In genomic region chr22:43128116-43128515, GRCh38 we compare ENCODE assay signal across 16 cellular contexts. TPM values are rescaled to one million over a fixed set of nuclear protein-coding genes. Genes with fewer than 3 reads are reported as not detected.
A peak's percentile ranks its signal among the peaks of the same experiment; 100 is the strongest.
DNase-seq lines count a peak whose midpoint lies in the region; ATAC-seq, FAIRE-seq and TF ChIP-seq lines count a peak whose summit lies in the region.
"Had no signal": no experiment of that assay in that cellular context is flagged by ENCODE, and none has a peak within 500 bp of the region (broad histone marks: within the 10 kb centered on the region; RNA-seq: fewer than 3 reads in every experiment).

No MANE protein-coding gene starts in this region.

- no peaks in the 10 kb centered on the region for H3K9me3 ChIP-seq in keratinocyte (ENCODE audit: control insufficient read depth, low read depth, low read length)
- H3K9me3 ChIP-seq in CD8-positive, alpha-beta T cell (ENCODE audit: low read length): no peaks in the 10 kb centered on the region
- H3K9me3 ChIP-seq: ovary had no signal

- POLR2A ChIA-PET in RWPE1 (lab: Yijun Ruan, JAX; ENCODE audit: low non-redundant PET): no interaction called here
- POLR2A ChIA-PET in CD8-positive, alpha-beta T cell (lab: Charles Lee): interaction anchor here (0.5 kb wide), 1 partner anchor 40 kb away, joined by 6 read pairs; no protein-coding TSS in a partner anchor

- TF ChIP-seq CTCF in RWPE1 (conservative IDR thresholded peaks at IDR 0.05; ENCODE audit: low read depth): no peak
- TF ChIP-seq CTCF in keratinocyte (optimal IDR thresholded peaks at IDR 0.05 in 1 of 3, IDR thresholded peaks at IDR 0.05 in 1 of 3, conservative IDR thresholded peaks at IDR 0.05 in 1 of 3; ENCODE audit: extremely low read depth in 1 of 3, insufficient read depth in 2 of 3, low read length in 3 of 3): no peak
- no peak for TF ChIP-seq CTCF in CD8-positive, alpha-beta T cell (IDR thresholded peaks at IDR 0.05)

- intact Hi-C loops in CD8-positive, alpha-beta T cell (cut with DNase I, micrococcal nuclease): no loop called here

- CTCF ChIA-PET in RWPE1 (lab: Yijun Ruan, JAX): interaction anchor here (1.0 kb wide), 1 partner anchor 9 kb away, joined by 3 read pairs; no protein-coding TSS in a partner anchor
- CTCF ChIA-PET in CD8-positive, alpha-beta T cell (lab: Charles Lee): interaction anchor here (1.4 kb wide), 1 partner anchor 9 kb away, joined by 4 read pairs; no protein-coding TSS in a partner anchor

- H3K27me3 ChIP-seq in keratinocyte (ENCODE audit: control insufficient read depth, extremely low read depth, insufficient read depth, low read length): no peaks in the 10 kb centered on the region
- H3K27me3 ChIP-seq in CD8-positive, alpha-beta T cell (ENCODE audit: insufficient read depth, low read length): no peaks in the 10 kb centered on the region
- H3K27me3 ChIP-seq: ovary had no signal

- FAIRE-seq in keratinocyte (lab: Jason Lieb, UNC): no peak

- dilution Hi-C loops in keratinocyte (cut with MboI; ENCODE audit: extremely low pct_ligation_motif_present, low sequenced_read_pairs): no loop called here

- no peak overlapping the region for H3K4me3 ChIP-seq in keratinocyte (ENCODE audit: control insufficient read depth in 2 of 3, extremely low read depth in 1 of 3, insufficient read depth in 2 of 3, low read depth in 1 of 3, low read length in 3 of 3)
- no peak overlapping the region for H3K4me3 ChIP-seq in CD8-positive, alpha-beta T cell (ENCODE audit: low read depth, low read length)
- H3K4me3 ChIP-seq: ovary had no signal

- H3K79me2 ChIP-seq in keratinocyte (ENCODE audit: control insufficient read depth, insufficient read depth, low read length): no peaks in the 10 kb centered on the region

- H3K4me1 ChIP-seq in keratinocyte (ENCODE audit: control insufficient read depth, extremely low read depth, insufficient read depth, low read length): peaks cover 31% of the 10 kb centered on the region
- no peaks in the 10 kb centered on the region for H3K4me1 ChIP-seq in CD8-positive, alpha-beta T cell (ENCODE audit: insufficient read depth, low read length)

- peak overlapping the region; percentile 77 for H3K27ac ChIP-seq in RWPE1
- peak overlapping the region; percentile 96 for H3K27ac ChIP-seq in keratinocyte (ENCODE audit: control insufficient read depth, insufficient read depth, low read length)
- H3K27ac ChIP-seq in CD8-positive, alpha-beta T cell (ENCODE audit: low read depth, low read length): no peak overlapping the region
- H3K27ac ChIP-seq: ovary, WERI-Rb-1 had no signal

- H3K36me3 Mint-ChIP-seq in CD8-positive, alpha-beta T cell: peaks cover 20% of the 10 kb centered on the region

- peak overlapping the region; percentile 83 for H3K9ac ChIP-seq in keratinocyte (ENCODE audit: control insufficient read depth, extremely low read depth, insufficient read depth, low read length)

- ATAC-seq in stimulated activated naive CD8-positive, alpha-beta T cell treated with anti-CD3 and anti-CD28 coated beads, Interleukin-15, amount 100 ng/mL, for 72 hours: peak; percentile 27
- ATAC-seq in stimulated activated naive CD8-positive, alpha-beta T cell treated with anti-CD3 and anti-CD28 coated beads, Interleukin-15, Interleukin-2, amounts not matched to agents 100 U/mL and 50 U/mL, for 24 hours: no peak
- ATAC-seq in CD8-positive, alpha-beta T cell: no peak
- no peak for ATAC-seq in GM19452 (IDR thresholded peaks at IDR 0.05; ENCODE audit: unreplicated experiment)

- no peak overlapping the region for H3K4me3 Mint-ChIP-seq in stimulated activated naive CD8-positive, alpha-beta T cell treated with anti-CD3 and anti-CD28 coated beads, Interleukin-15, amount 100 ng/mL, for 72 hours
- no peak overlapping the region for H3K4me3 Mint-ChIP-seq in CD8-positive, alpha-beta T cell

- no peak overlapping the region for H2AFZ ChIP-seq in keratinocyte (ENCODE audit: control insufficient read depth, low read length)

- H3K9me3 Mint-ChIP-seq in stimulated activated naive CD8-positive, alpha-beta T cell treated with anti-CD3 and anti-CD28 coated beads, Interleukin-15, amount 100 ng/mL, for 72 hours: no peaks in the 10 kb centered on the region
- no peaks in the 10 kb centered on the region for H3K9me3 Mint-ChIP-seq in CD8-positive, alpha-beta T cell

- H4K20me1 ChIP-seq in keratinocyte (ENCODE audit: control insufficient read depth, extremely low read depth, insufficient read depth, low read length): no peaks in the 10 kb centered on the region

- H3K4me1 Mint-ChIP-seq in stimulated activated naive CD8-positive, alpha-beta T cell treated with anti-CD3 and anti-CD28 coated beads, Interleukin-15, amount 100 ng/mL, for 72 hours: peaks cover 31% of the 10 kb centered on the region
- H3K4me1 Mint-ChIP-seq in CD8-positive, alpha-beta T cell (ENCODE audit: low read depth): peaks cover 8% of the 10 kb centered on the region

- peak overlapping the region; percentile 92 for H3K4me2 ChIP-seq in keratinocyte (ENCODE audit: control insufficient read depth, extremely low read depth, insufficient read depth, low read depth, low read length)

- H3K27ac Mint-ChIP-seq in stimulated activated naive CD8-positive, alpha-beta T cell treated with anti-CD3 and anti-CD28 coated beads, Interleukin-15, amount 100 ng/mL, for 72 hours: no peak overlapping the region
- no peak overlapping the region for H3K27ac Mint-ChIP-seq in CD8-positive, alpha-beta T cell

- H3K9me1 ChIP-seq in keratinocyte (ENCODE audit: control insufficient read depth, extremely low read depth, insufficient read depth, low read length): no peaks in the 10 kb centered on the region

- no peaks in the 10 kb centered on the region for H3K27me3 Mint-ChIP-seq in stimulated activated naive CD8-positive, alpha-beta T cell treated with anti-CD3 and anti-CD28 coated beads, Interleukin-15, amount 100 ng/mL, for 72 hours
- H3K27me3 Mint-ChIP-seq in CD8-positive, alpha-beta T cell (ENCODE audit: low read depth): no peaks in the 10 kb centered on the region

- DNase-seq in stimulated activated naive CD8-positive, alpha-beta T cell treated with anti-CD3 and anti-CD28 coated beads, Interleukin-15, amount 100 ng/mL, for 72 hours: no peak
- no peak for DNase-seq in stimulated activated naive CD8-positive, alpha-beta T cell treated with anti-CD3 and anti-CD28 coated beads, Interleukin-15, Interleukin-2, amounts not matched to agents 100 U/mL and 50 U/mL, for 24 hours
- DNase-seq in RWPE1 (ENCODE audit: low spot score) (no peak), keratinocyte (ENCODE audit: low read depth, low spot score) (no peak), NCI-H187 treated with DMSO at 0.1 percent for 48 hours (lab: John Stamatoyannopoulos, UW) (no peak), germinal center (ENCODE audit: low spot score) (no peak)
- no peak for DNase-seq in CD8-positive, alpha-beta T cell
- DNase-seq: activated effector memory CD4-positive, alpha-beta T cell treated with anti-CD3 and anti-CD28 coated beads, Interleukin-2, amount 50 U/mL, for 16 hours; hippocampal formation; Karpas-422; NCI-H1930; ovary; WERI-Rb-1 had no signal

- H3K36me3 ChIP-seq in keratinocyte (ENCODE audit: control insufficient read depth in 2 of 2, extremely low read depth in 1 of 2, insufficient read depth in 2 of 2, low read length in 2 of 2): peaks cover 14 to 16% of the 10 kb centered on the region in 2 experiments
- peaks cover 9% of the 10 kb centered on the region for H3K36me3 ChIP-seq in CD8-positive, alpha-beta T cell (ENCODE audit: insufficient read depth, low read length)
- H3K36me3 ChIP-seq: ovary had no signal

RNA-seq across cellular contexts. Expression of gene MCAT, which starts 15.1 kb away (rescaled TPM):
- 13.9 to 17.1 TPM (median 15.6 TPM) in 3 replicates for polyA plus RNA-seq in keratinocyte
- 4.3 TPM for polyA plus RNA-seq in keratinocyte (2011; ENCODE audit: low read depth)
- 11.1 and 18.2 TPM in 2 replicates for polyA plus RNA-seq in keratinocyte (2011; cell fraction: cytosol; rRNA removed)
- 10.0 and 12.8 TPM in 2 replicates for polyA plus RNA-seq in keratinocyte (2011; cell fraction: nucleus; rRNA removed)
- 12.3 and 16.4 TPM in 2 replicates for polyA plus RNA-seq in keratinocyte (2012; ENCODE audit: low replicate concordance)
- polyA minus RNA-seq in keratinocyte: 7.4 to 8.9 TPM (median 8.4 TPM) in 3 replicates
- polyA minus RNA-seq in keratinocyte (2011; cell fraction: cytosol; rRNA and poly(A)+ RNA removed): 8.8 TPM
- polyA minus RNA-seq in keratinocyte (2011; cell fraction: nucleus; rRNA and poly(A)+ RNA removed): 5.2 and 7.3 TPM in 2 replicates
- total RNA-seq in CD8-positive, alpha-beta T cell: 1 to 10 TPM; 5.9 to 7.8 TPM

RNA-seq across cellular contexts. Expression of gene BIK, which starts 17.6 kb away (rescaled TPM):
- 2.9 to 4.6 TPM (median 4.4 TPM) in 3 replicates for polyA plus RNA-seq in keratinocyte
- 4.3 TPM for polyA plus RNA-seq in keratinocyte (2011; ENCODE audit: low read depth)
- polyA plus RNA-seq in keratinocyte (2011; cell fraction: cytosol; rRNA removed): 4.2 and 6.5 TPM in 2 replicates
- 4.7 and 6.8 TPM in 2 replicates for polyA plus RNA-seq in keratinocyte (2011; cell fraction: nucleus; rRNA removed)
- 6.0 and 7.7 TPM in 2 replicates for polyA plus RNA-seq in keratinocyte (2012; ENCODE audit: low replicate concordance)
- polyA minus RNA-seq in keratinocyte: 1.5 to 2.6 TPM (median 2.0 TPM) in 3 replicates
- polyA minus RNA-seq in keratinocyte (2011; cell fraction: cytosol; rRNA and poly(A)+ RNA removed): 7.3 TPM
- 1.2 and 1.8 TPM in 2 replicates for polyA minus RNA-seq in keratinocyte (2011; cell fraction: nucleus; rRNA and poly(A)+ RNA removed)
- 1 to 10 TPM; 5.3 to 6.1 TPM for total RNA-seq in CD8-positive, alpha-beta T cell
- total RNA-seq: fibroblast of lung, RPMI7951 had no signal
- polyA plus RNA-seq: fibroblast of lung had no signal

RNA-seq across cellular contexts. Expression of gene TSPO, which starts 23.2 kb away (rescaled TPM):
- polyA plus RNA-seq in keratinocyte: 139 to 405 TPM (median 155 TPM) in 3 replicates
- 30.9 TPM for polyA plus RNA-seq in keratinocyte (2011; ENCODE audit: low read depth)
- polyA plus RNA-seq in keratinocyte (2011; cell fraction: cytosol; rRNA removed): 137 and 469 TPM in 2 replicates
- 106 and 193 TPM in 2 replicates for polyA plus RNA-seq in keratinocyte (2011; cell fraction: nucleus; rRNA removed)
- 172 and 342 TPM in 2 replicates for polyA plus RNA-seq in keratinocyte (2012; ENCODE audit: low replicate concordance)
- 38.9 to 73.0 TPM (median 41.2 TPM) in 3 replicates for polyA minus RNA-seq in keratinocyte
- polyA minus RNA-seq in keratinocyte (2011; cell fraction: cytosol; rRNA and poly(A)+ RNA removed): 432 TPM
- polyA minus RNA-seq in keratinocyte (2011; cell fraction: nucleus; rRNA and poly(A)+ RNA removed): 74.4 and 89.7 TPM in 2 replicates
- 10 to 100 TPM; 22.5 to 24.7 TPM for total RNA-seq in CD8-positive, alpha-beta T cell

RNA-seq across cellular contexts. Expression of gene TTLL1, which starts 38.9 kb away (rescaled TPM):
- 3.5 to 6.0 TPM (median 3.9 TPM) in 3 replicates for polyA plus RNA-seq in keratinocyte
- 4.1 TPM for polyA plus RNA-seq in keratinocyte (2011; ENCODE audit: low read depth)
- polyA plus RNA-seq in keratinocyte (2011; cell fraction: cytosol; rRNA removed): 6.3 and 7.2 TPM in 2 replicates
- 5.5 and 5.6 TPM in 2 replicates for polyA plus RNA-seq in keratinocyte (2011; cell fraction: nucleus; rRNA removed)
- polyA plus RNA-seq in keratinocyte (2012; ENCODE audit: low replicate concordance): 2.8 and 7.4 TPM in 2 replicates
- 3.8 to 8.6 TPM (median 4.2 TPM) in 3 replicates for polyA minus RNA-seq in keratinocyte
- polyA minus RNA-seq in keratinocyte (2011; cell fraction: cytosol; rRNA and poly(A)+ RNA removed): 2.3 TPM
- 1.7 and 2.2 TPM in 2 replicates for polyA minus RNA-seq in keratinocyte (2011; cell fraction: nucleus; rRNA and poly(A)+ RNA removed)
- total RNA-seq in CD8-positive, alpha-beta T cell: 1 to 10 TPM; 3.5 to 3.9 TPM

RNA-seq across cellular contexts. Expression of gene TTLL12, which starts 58.8 kb away (rescaled TPM):
- polyA plus RNA-seq in keratinocyte: 22.1 to 30.4 TPM (median 28.0 TPM) in 3 replicates
- 7.7 TPM for polyA plus RNA-seq in keratinocyte (2011; ENCODE audit: low read depth)
- 23.0 and 39.6 TPM in 2 replicates for polyA plus RNA-seq in keratinocyte (2011; cell fraction: cytosol; rRNA removed)
- polyA plus RNA-seq in keratinocyte (2011; cell fraction: nucleus; rRNA removed): 26.5 and 38.5 TPM in 2 replicates
- 30.2 and 46.8 TPM in 2 replicates for polyA plus RNA-seq in keratinocyte (2012; ENCODE audit: low replicate concordance)
- polyA minus RNA-seq in keratinocyte: 48.8 to 114 TPM (median 49.9 TPM) in 3 replicates
- polyA minus RNA-seq in keratinocyte (2011; cell fraction: cytosol; rRNA and poly(A)+ RNA removed): 42.0 TPM
- polyA minus RNA-seq in keratinocyte (2011; cell fraction: nucleus; rRNA and poly(A)+ RNA removed): 18.8 and 19.5 TPM in 2 replicates
- total RNA-seq in CD8-positive, alpha-beta T cell: 1 to 10 TPM; 5.4 to 6.0 TPM
